In the genomic region with DNA sequence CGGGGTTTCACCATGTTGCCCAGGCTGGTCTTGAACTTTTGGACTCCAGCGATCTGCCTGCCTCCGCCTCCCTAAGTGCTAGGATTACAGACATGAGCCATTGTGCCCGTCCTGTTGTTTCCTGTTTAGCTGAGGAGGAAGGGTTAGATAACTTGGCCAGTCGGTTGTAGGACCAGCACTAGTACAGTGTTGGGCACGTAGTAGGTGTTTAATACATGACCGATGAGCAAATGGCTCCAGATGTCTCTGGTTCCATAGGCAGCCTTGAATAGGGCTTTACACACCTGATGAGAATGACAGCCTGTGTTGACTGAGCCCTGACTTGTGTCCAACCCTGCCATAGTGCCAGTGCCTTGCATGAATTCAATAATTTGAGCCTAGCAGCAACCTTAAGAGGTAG, we compare ENCODE assay signal across 9 cellular contexts. TPM values are rescaled to one million over a fixed set of nuclear protein-coding genes. Genes with fewer than 3 reads are reported as not detected.
DNase-seq lines count a peak whose midpoint lies in the region; ATAC-seq and TF ChIP-seq lines count a peak whose summit lies in the region.
"Had no signal": no experiment of that assay in that cellular context is flagged by ENCODE, and none has a peak within 500 bp of the region (broad histone marks: within the 10 kb centered on the region; RNA-seq: fewer than 3 reads in every experiment).

No MANE protein-coding gene starts in this region.

- H4K20me1 ChIP-seq in IMR-90 (ENCODE audit: insufficient read depth, low read length) = peaks cover 65% of the 10 kb centered on the region

- H3K18ac ChIP-seq in IMR-90 (ENCODE audit: low read depth, low read length) = no peak overlapping the region

- CTCF ChIA-PET in IMR-90 (lab: Yijun Ruan, JAX) (interaction anchor here (0.9 kb wide), 1 partner anchor 39 kb away, joined by 5 read pairs; no protein-coding TSS in a partner anchor), MCF 10A (lab: Yijun Ruan, JAX) (interaction anchor here (0.7 to 1.0 kb wide), 3 partner anchors 40 to 583 kb away, joined by 3 to 6 read pairs (median 3); no protein-coding TSS in a partner anchor)

- in situ Hi-C loops in IMR-90 (cut with MboI; ENCODE audit: low sequenced_read_pairs) = no loop called here

- H4K5ac ChIP-seq in IMR-90 (ENCODE audit: low read depth, low read length) = peak overlapping the region; percentile 19; the same call in 1 of the 2 replicates

- 81% methylated on average over 6 of the region's 7 CpGs; no CpG with 5 or more reads in 1 of the 2 experiments for WGBS in IMR-90 (ENCODE audit: extremely low coverage in 2 of 2, insufficient read length in 1 of 2), 2 experiments

- BruUV-seq in IMR-90 (replicated peaks; lab: Mats Ljungman, UMichigan) = TSS peak; percentile 26
- BruUV-seq in MCF 10A (replicated peaks; lab: Mats Ljungman, UMichigan) = no TSS peak

- H3K27me3 ChIP-seq in IMR-90 (ENCODE audit: control insufficient read depth, insufficient read depth, low read length) = no peaks in the 10 kb centered on the region

- H3K23ac ChIP-seq in IMR-90 (ENCODE audit: low read depth, low read length) = peak overlapping the region; percentile 73

- H3K9me3 Mint-ChIP-seq in MCF 10A (ENCODE audit: unreplicated experiment) (no peaks in the 10 kb centered on the region), nephron progenitor cell (peaks cover 6% of the 10 kb centered on the region)

- no peak overlapping the region; a peak in 1 of 4 replicates for H4K8ac ChIP-seq in IMR-90 (ENCODE audit: low read depth in 2 of 2, low read length in 2 of 2)

- no peak overlapping the region for H3K56ac ChIP-seq in IMR-90 (ENCODE audit: extremely low read depth, insufficient read depth, low read length)

- H2AFZ ChIP-seq in IMR-90 (replicated peaks; ENCODE audit: low read length, poor library complexity) = no peak overlapping the region

- H3K4me3 Mint-ChIP-seq in MCF 10A (ENCODE audit: unreplicated experiment) (peak overlapping the region; percentile 95), nephron progenitor cell (peak overlapping the region; percentile 67)

- H3K4me2 ChIP-seq in IMR-90 (ENCODE audit: low read depth, low read length) = peak overlapping the region; percentile 33; the same call in 1 of the 2 replicates

- H3K27ac Mint-ChIP-seq in MCF 10A (ENCODE audit: low read depth, unreplicated experiment) (peak overlapping the region; percentile 91), nephron progenitor cell (no peak overlapping the region)

- H3K9me1 ChIP-seq in IMR-90 (ENCODE audit: insufficient read depth, low read length) = peaks cover 14% of the 10 kb centered on the region

- DNase-seq in IMR-90 = no peak
- DNase-seq in MCF 10A (ENCODE audit: unreplicated experiment) = no peak
- DNase-seq in nephron progenitor cell = no peak
- DNase-seq in NCI-H1092 treated with DMSO at 0.1 percent for 48 hours (lab: John Stamatoyannopoulos, UW) = no peak
- DNase-seq: activated CD4-positive, CD25-positive, alpha-beta regulatory T cell had no signal

- H3K4me1 ChIP-seq in IMR-90 (ENCODE audit: control insufficient read depth, insufficient read depth, low read length) = peaks cover 11% of the 10 kb centered on the region

- intact Hi-C loops in IMR-90 (cut with micrococcal nuclease) (no loop called here), MCF 10A (cut with micrococcal nuclease) (no loop called here)

- H3K36me3 ChIP-seq in IMR-90 (ENCODE audit: control insufficient read depth, insufficient read depth, low read length) = peaks cover 17% of the 10 kb centered on the region

- H2BK120ac ChIP-seq in IMR-90 (ENCODE audit: low read depth, low read length) = no peak overlapping the region

- H4K91ac ChIP-seq in IMR-90 (ENCODE audit: insufficient read depth, low read depth, low read length) = no peak overlapping the region

- no peaks in the 10 kb centered on the region for H3K27me3 Mint-ChIP-seq in MCF 10A (ENCODE audit: insufficient read depth, unreplicated experiment)
- H3K27me3 Mint-ChIP-seq in nephron progenitor cell (ENCODE audit: low read depth, poor library complexity) = peaks cover 2% of the 10 kb centered on the region

- H2AK9ac ChIP-seq in IMR-90 (replicated peaks; ENCODE audit: low read depth, low read length, poor library complexity) = peak overlapping the region; percentile 23

- no peaks in the 10 kb centered on the region for H3K9me3 ChIP-seq in IMR-90 (ENCODE audit: control insufficient read depth, insufficient read depth, low read length)

- H2BK15ac ChIP-seq in IMR-90 (ENCODE audit: low read depth, low read length) = no peak overlapping the region

- no peak for ATAC-seq in IMR-90 (ENCODE audit: low read depth)
- ATAC-seq in GM21619 (IDR thresholded peaks at IDR 0.05; ENCODE audit: unreplicated experiment) = no peak
- no peak for ATAC-seq in GM19395 (IDR thresholded peaks at IDR 0.05; ENCODE audit: unreplicated experiment)
- ATAC-seq in GM18498 (IDR thresholded peaks at IDR 0.05; ENCODE audit: unreplicated experiment) = no peak

- peaks cover 22 to 73% of the 10 kb centered on the region in 2 experiments for H3K79me1 ChIP-seq in IMR-90 (ENCODE audit: low read depth in 1 of 2, low read length in 2 of 2)

- no peak for TF ChIP-seq CTCF in C4-2B (conservative IDR thresholded peaks at IDR 0.05)
- no peak for TF ChIP-seq CTCF in IMR-90 (conservative IDR thresholded peaks at IDR 0.05; ENCODE audit: low read depth, low read length)
- no peak for TF ChIP-seq CTCF in MCF 10A (IDR thresholded peaks at IDR 0.05; ENCODE audit: unreplicated experiment)
- TF ChIP-seq CTCF in nephron progenitor cell (IDR thresholded peaks at IDR 0.05) = no peak

- H3K14ac ChIP-seq in IMR-90 (replicated peaks; ENCODE audit: low read depth, low read length) = peak overlapping the region; percentile 41; the same call in 1 of the 2 replicates

- POLR2A ChIA-PET in IMR-90 (lab: Charles Lee; ENCODE audit: unreplicated experiment) = no interaction called here
- POLR2A ChIA-PET in MCF 10A (lab: Yijun Ruan, JAX) = interaction anchor here (0.6 to 2.8 kb wide), 14 partner anchors 9 to 380 kb away, joined by 3 to 21 read pairs (median 3); a partner anchor contains a TSS

- H3K9ac ChIP-seq in IMR-90 (ENCODE audit: low read depth, low read length) = peak overlapping the region; percentile 44; the same call in 1 of the 2 replicates

- 0 out of 2 replicates have a peak overlapping the region, but pooled peaks have one; percentile 65 for H2AK5ac ChIP-seq in IMR-90 (ENCODE audit: low read depth, low read length)

- no peak overlapping the region for H2BK20ac ChIP-seq in IMR-90 (ENCODE audit: low read depth, low read length)

- H3K27ac ChIP-seq in C4-2B = peak overlapping the region; percentile 10; the same call in 1 of the 2 replicates
- no peak overlapping the region; the same call in 1 of the 2 replicates for H3K27ac ChIP-seq in IMR-90 (ENCODE audit: insufficient read depth, low read length)

- H3K4ac ChIP-seq in IMR-90 (ENCODE audit: low read depth, low read length) = no peak overlapping the region

- H2BK5ac ChIP-seq in IMR-90 (ENCODE audit: low read depth, low read length, poor library complexity, severe bottlenecking) = no peak overlapping the region

- peaks cover 14% of the 10 kb centered on the region for H3K4me1 Mint-ChIP-seq in MCF 10A (ENCODE audit: insufficient read depth, unreplicated experiment)
- peaks cover 40% of the 10 kb centered on the region for H3K4me1 Mint-ChIP-seq in nephron progenitor cell

- no peak for TF ChIP-seq RAD21 in IMR-90 (IDR thresholded peaks at IDR 0.05; ENCODE audit: low read length)

- TF ChIP-seq POLR2A in IMR-90 (IDR thresholded peaks at IDR 0.05; ENCODE audit: low read depth, low read length) = no peak

- no peak overlapping the region for H3K4me3 ChIP-seq in IMR-90 (ENCODE audit: insufficient read depth, low read depth, low read length)

- dilution Hi-C loops in IMR-90 (cut with HindIII; ENCODE audit: low sequenced_read_pairs, unreplicated experiment) = no loop called here

- peaks cover 79% of the 10 kb centered on the region for H3K36me3 Mint-ChIP-seq in MCF 10A (ENCODE audit: insufficient read depth, unreplicated experiment)
- H3K36me3 Mint-ChIP-seq in nephron progenitor cell (ENCODE audit: low read depth) = peaks cover 29% of the 10 kb centered on the region

TF ChIP-seq in IMR-90, 13 proteins besides CTCF, POLR2A, EP300 and RAD21 (continues in another document):
- TF ChIP-seq, protein P1, sequence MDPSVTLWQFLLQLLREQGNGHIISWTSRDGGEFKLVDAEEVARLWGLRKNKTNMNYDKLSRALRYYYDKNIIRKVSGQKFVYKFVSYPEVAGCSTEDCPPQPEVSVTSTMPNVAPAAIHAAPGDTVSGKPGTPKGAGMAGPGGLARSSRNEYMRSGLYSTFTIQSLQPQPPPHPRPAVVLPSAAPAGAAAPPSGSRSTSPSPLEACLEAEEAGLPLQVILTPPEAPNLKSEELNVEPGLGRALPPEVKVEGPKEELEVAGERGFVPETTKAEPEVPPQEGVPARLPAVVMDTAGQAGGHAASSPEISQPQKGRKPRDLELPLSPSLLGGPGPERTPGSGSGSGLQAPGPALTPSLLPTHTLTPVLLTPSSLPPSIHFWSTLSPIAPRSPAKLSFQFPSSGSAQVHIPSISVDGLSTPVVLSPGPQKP (IDR thresholded peaks at IDR 0.05; ENCODE audit: borderline replicate concordance, low read depth, low read length) = no peak
- TF ChIP-seq NFE2L2 (IDR thresholded peaks at IDR 0.05; ENCODE audit: low read depth, low read length) = no peak
- no peak for TF ChIP-seq SMC3 (IDR thresholded peaks at IDR 0.05; ENCODE audit: low read depth, low read length)
- no peak for TF ChIP-seq MXI1 (IDR thresholded peaks at IDR 0.05; ENCODE audit: borderline replicate concordance, low read depth, low read length)

RNA-seq across cellular contexts. Expression of a gene that starts 1.8 kb away (rescaled TPM):
- 32.8 and 36.1 TPM in 2 replicates for total RNA-seq in IMR-90 (2012; rRNA removed)
- polyA plus RNA-seq in IMR-90 (2012; rRNA removed) = 35.1 and 39.0 TPM in 2 replicates
- polyA plus RNA-seq in IMR-90 (2012; cell fraction: cytosol; rRNA removed) = 30.8 and 36.6 TPM in 2 replicates
- polyA plus RNA-seq in IMR-90 (2012; cell fraction: nucleus; rRNA removed; ENCODE audit: low replicate concordance) = 109 and 195 TPM in 2 replicates
- total RNA-seq in MCF 10A (2022) = 77.2 and 79.7 TPM in 2 replicates

RNA-seq across cellular contexts. Expression of a gene that starts 15.1 kb away (rescaled TPM):
- total RNA-seq in IMR-90 (2012; rRNA removed) (7.7 and 7.8 TPM in 2 replicates), MCF 10A (2022) (88.9 and 125 TPM in 2 replicates)
- polyA plus RNA-seq in IMR-90 (2012; rRNA removed) = 37.8 and 41.4 TPM in 2 replicates
- 19.6 and 40.1 TPM in 2 replicates for polyA plus RNA-seq in IMR-90 (2012; cell fraction: cytosol; rRNA removed)
- polyA plus RNA-seq in IMR-90 (2012; cell fraction: nucleus; rRNA removed; ENCODE audit: low replicate concordance) = 177 and 484 TPM in 2 replicates

RNA-seq across cellular contexts. Expression of a gene that starts 30.3 kb away (rescaled TPM):
- total RNA-seq in IMR-90 (2012; rRNA removed) (14.3 and 16.4 TPM in 2 replicates), MCF 10A (2022) (42.9 and 51.9 TPM in 2 replicates)
- 21.4 and 23.1 TPM in 2 replicates for polyA plus RNA-seq in IMR-90 (2012; rRNA removed)
- 24.4 and 24.7 TPM in 2 replicates for polyA plus RNA-seq in IMR-90 (2012; cell fraction: cytosol; rRNA removed)
- 41.1 and 61.6 TPM in 2 replicates for polyA plus RNA-seq in IMR-90 (2012; cell fraction: nucleus; rRNA removed; ENCODE audit: low replicate concordance)

RNA-seq across cellular contexts. Expression of a gene that starts 41.9 kb away (rescaled TPM):
- total RNA-seq in IMR-90 (2012; rRNA removed) (12.2 and 12.5 TPM in 2 replicates), MCF 10A (2022) (45.7 and 46.4 TPM in 2 replicates)
- polyA plus RNA-seq in IMR-90 (2012; rRNA removed) = 33.0 and 33.7 TPM in 2 replicates
- 20.7 and 23.8 TPM in 2 replicates for polyA plus RNA-seq in IMR-90 (2012; cell fraction: cytosol; rRNA removed)
- polyA plus RNA-seq in IMR-90 (2012; cell fraction: nucleus; rRNA removed; ENCODE audit: low replicate concordance) = 144 and 149 TPM in 2 replicates

Comparison
In these comparisons a context has a peak if more than half of its experiments do, and no peak if none do; other contexts are left out.
1. RNA of a gene that starts 15.1 kb away (total RNA-seq): 88.9 to 125 TPM in MCF 10A; 7.7 to 7.8 TPM in IMR-90; every median in the first group is over 10 times any median in the second.